ENCODE assay signal across 8 cellular contexts in genomic region chr2:191521608-191522208, GRCh38.
DNase-seq lines count a peak whose midpoint lies in the region; ATAC-seq and TF ChIP-seq lines count a peak whose summit lies in the region.

No MANE protein-coding gene starts in this region.

- peaks cover 2% of the 10 kb centered on the region for H3K27me3 Mint-ChIP-seq in neural progenitor cell (ENCODE audit: insufficient read depth, low read depth)

- H3K9me3 ChIP-seq in colonic mucosa (no peaks in the 10 kb centered on the region), neural progenitor cell (ENCODE audit: low read depth) (no peaks in the 10 kb centered on the region)

- H3K4me1 ChIP-seq in colonic mucosa, result no peaks in the 10 kb centered on the region
- no peaks in the 10 kb centered on the region for H3K4me1 ChIP-seq in neural progenitor cell

- H3K9me3 Mint-ChIP-seq in neural progenitor cell, result no peaks in the 10 kb centered on the region

- TF ChIP-seq CTCF in colonic mucosa (IDR thresholded peaks at IDR 0.05), result peak; percentile 70
- peak; percentile 77 for TF ChIP-seq CTCF in neural progenitor cell (IDR thresholded peaks at IDR 0.05)

- H3K27ac ChIP-seq in colonic mucosa, result no peak overlapping the region
- H3K27ac ChIP-seq in neural progenitor cell, result no peak overlapping the region

- H3K27me3 ChIP-seq in colonic mucosa (no peaks in the 10 kb centered on the region), neural progenitor cell (no peaks in the 10 kb centered on the region)

- no peak overlapping the region for H3K27ac Mint-ChIP-seq in neural progenitor cell

- no peak overlapping the region for H3K4me3 ChIP-seq in colonic mucosa
- no peak overlapping the region for H3K4me3 ChIP-seq in neural progenitor cell

- no peak overlapping the region for H3K4me3 Mint-ChIP-seq in neural progenitor cell

- H4K20me1 ChIP-seq in neural progenitor cell (ENCODE audit: low read depth), result no peaks in the 10 kb centered on the region

- peaks cover 7% of the 10 kb centered on the region for H3K4me1 Mint-ChIP-seq in neural progenitor cell

- no peaks in the 10 kb centered on the region for H3K36me3 ChIP-seq in colonic mucosa
- no peaks in the 10 kb centered on the region for H3K36me3 ChIP-seq in neural progenitor cell

- no peaks in the 10 kb centered on the region for H3K36me3 Mint-ChIP-seq in neural progenitor cell

- no peak overlapping the region for H3K9ac ChIP-seq in colonic mucosa (ENCODE audit: low read depth in 2 of 2, low read length in 2 of 2)
- H3K9ac ChIP-seq in neural progenitor cell, result no peak overlapping the region

- no peaks in the 10 kb centered on the region for H3F3A ChIP-seq in neural progenitor cell (ENCODE audit: low read depth)

- no peaks in the 10 kb centered on the region for H3K79me2 ChIP-seq in neural progenitor cell (ENCODE audit: low read depth)

- H3K4me2 ChIP-seq in neural progenitor cell, result no peak overlapping the region

- no peak overlapping the region for H2AFZ ChIP-seq in neural progenitor cell (replicated peaks)

- ATAC-seq in HG03520 (IDR thresholded peaks at IDR 0.05; ENCODE audit: unreplicated experiment), result no peak

- intact Hi-C loops in colonic mucosa (cut with DNase I), result loop anchor here (5.0 kb wide), 1 partner anchor 354 kb away; no protein-coding TSS in a partner anchor

- DNase-seq in NCI-H446 (lab: John Stamatoyannopoulos, UW) (peak; percentile 3 to 13), NCI-H446 treated with DMSO at 0.1 percent for 48 hours (lab: John Stamatoyannopoulos, UW) (no peak), NCI-H1694 treated with DMSO at 0.1 percent for 48 hours (lab: John Stamatoyannopoulos, UW) (peak; percentile 33), colonic mucosa (no peak), neural progenitor cell (ENCODE audit: low spot score) (no peak), activated gamma-delta T cell treated with Interleukin-2 at 50 U/mL for 16 hours (no peak), activated T-cell treated with anti-CD3 and anti-CD28 coated beads for 4 hours (no peak)

Comparison
In these comparisons a context has a peak if more than half of its experiments do, and no peak if none do; other contexts are left out.
1. DNase-seq: peak in NCI-H446 (2 of 2) and NCI-H1694 treated with DMSO at 0.1 percent for 48 hours (single experiment); none in NCI-H446 treated with DMSO at 0.1 percent for 48 hours (single experiment), colonic mucosa (single experiment), neural progenitor cell (single experiment), activated gamma-delta T cell treated with Interleukin-2 at 50 U/mL for 16 hours (single experiment) and activated T-cell treated with anti-CD3 and anti-CD28 coated beads for 4 hours (single experiment).